In the genomic region with DNA sequence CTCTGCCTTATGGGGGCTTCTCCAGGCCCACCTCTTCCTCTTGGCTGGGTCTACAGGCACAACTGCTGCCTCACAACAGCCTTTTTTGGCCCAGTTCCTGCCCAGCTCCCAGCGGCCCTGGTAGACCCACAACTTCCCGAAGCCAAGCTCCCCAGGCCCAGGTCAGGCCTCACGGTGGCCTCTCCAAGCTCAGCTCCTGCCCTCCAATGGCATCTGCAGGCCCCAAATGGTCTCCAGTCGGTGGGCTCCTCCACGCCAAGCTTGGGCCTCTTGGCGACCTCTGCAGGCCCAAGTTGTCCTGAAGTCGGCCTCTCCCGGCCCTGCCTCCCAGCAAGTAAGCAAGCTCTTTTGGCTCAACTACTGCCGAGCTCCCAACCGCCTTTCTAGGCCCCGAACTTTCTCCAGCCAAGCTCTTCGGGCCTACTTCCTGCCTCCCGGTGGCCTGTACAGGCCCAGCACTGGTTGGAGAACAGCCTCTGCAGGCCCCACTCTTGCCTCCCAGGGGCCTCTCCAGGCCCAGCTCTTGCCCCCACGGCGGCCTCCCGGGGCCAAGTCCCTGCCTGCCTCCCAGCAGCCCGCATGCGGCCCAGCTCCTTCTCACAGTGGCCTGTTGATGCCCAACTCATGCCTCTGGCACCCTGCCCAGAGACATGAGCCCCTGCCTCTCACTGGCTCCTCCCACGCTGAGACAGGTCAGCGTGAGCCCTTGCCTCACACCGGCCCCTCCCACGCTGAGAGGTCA, we compare ENCODE assay signal across 6 cellular contexts.
DNase-seq lines count a peak whose midpoint lies in the region; ATAC-seq, FAIRE-seq and TF ChIP-seq lines count a peak whose summit lies in the region.
"Not testable (repeated sequence)": the region's sequence is repeated elsewhere in the genome, so short reads cannot be mapped to it uniquely, and the experiment has no call there.

No MANE protein-coding gene starts in this region.

- not testable (repeated sequence) for H3K4me1 ChIP-seq in GM23248 (ENCODE audit: insufficient read depth); RWPE2 (ENCODE audit: insufficient read depth, poor library complexity, severe bottlenecking); HepG2 (ENCODE audit: insufficient read depth, low read length)

- not testable (repeated sequence) for H3F3A ChIP-seq in GM23248 (ENCODE audit: insufficient read depth)

- TF ChIP-seq EP300 in HepG2 (IDR thresholded peaks at IDR 0.05; ENCODE audit: low read depth in 2 of 2, low read length in 2 of 2); HepG2 (CRISPR knock-in tag; IDR thresholded peaks at IDR 0.05; ENCODE audit: borderline replicate concordance): not testable (repeated sequence)

- peak; percentile 2 for DNase-seq in GM23248
- DNase-seq in RWPE2 (ENCODE audit: low spot score): peak; percentile 33
- DNase-seq in chondrocyte (ENCODE audit: low spot score): peak; percentile 77
- DNase-seq in HepG2 (ENCODE audit: low spot score): peak; percentile 14
- DNase-seq in stimulated activated naive B cell treated with anti-CD40 and anti-IgM and Interleukin-4, amounts not matched to agents 10 μg/mL and 1 μg/mL and 100 μg/mL, for 72 hours: not testable (repeated sequence)

- not testable (repeated sequence) for TF ChIP-seq RAD21 in HepG2 (CRISPR knock-in tag; IDR thresholded peaks at IDR 0.05)

- TF ChIP-seq POLR2A in HepG2 (IDR thresholded peaks at IDR 0.05; ENCODE audit: insufficient read depth in 1 of 2, low read depth in 2 of 2, low read length in 2 of 2): not testable (repeated sequence)

- H3K36me3 Mint-ChIP-seq in activated naive CD8-positive, alpha-beta T cell; chondrocyte (ENCODE audit: low read depth): not testable (repeated sequence)
- H3K36me3 Mint-ChIP-seq in stimulated activated naive B cell treated with anti-CD40 and anti-IgM and Interleukin-4, amounts not matched to agents 10 μg/mL and 1 μg/mL and 100 μg/mL, for 72 hours: peaks cover 53 to 58% of the 10 kb centered on the region in 2 donors

- not testable (repeated sequence) for H3K27ac ChIP-seq in GM23248; RWPE2 (ENCODE audit: poor library complexity, severe bottlenecking); HepG2 (ENCODE audit: extremely low read length, insufficient read depth, low read length)

- not testable (repeated sequence) for H3K9me3 ChIP-seq in GM23248 (ENCODE audit: low read depth); RWPE2 (ENCODE audit: severe bottlenecking); HepG2 (ENCODE audit: low read length)

- not testable (repeated sequence) for BruUV-seq in HepG2 (replicated peaks; lab: Mats Ljungman, UMichigan)

- not testable (repeated sequence) for H3K4me2 ChIP-seq in GM23248 (ENCODE audit: unreplicated experiment); HepG2 (ENCODE audit: low read depth, low read length)

- H3K4me3 Mint-ChIP-seq in activated naive CD8-positive, alpha-beta T cell; chondrocyte (ENCODE audit: unreplicated experiment); stimulated activated naive B cell treated with anti-CD40 and anti-IgM and Interleukin-4, amounts not matched to agents 10 μg/mL and 1 μg/mL and 100 μg/mL, for 72 hours: not testable (repeated sequence)

- not testable (repeated sequence) for TF ChIP-seq CTCF in RWPE2 (IDR thresholded peaks at IDR 0.05; ENCODE audit: poor library complexity, severe bottlenecking); chondrocyte (IDR thresholded peaks at IDR 0.05); HepG2 (CRISPR knock-in tag; IDR thresholded peaks at IDR 0.05)

- CTCF ChIA-PET in HepG2 (lab: Yijun Ruan, JAX; ENCODE audit: low intra/inter-chr PET ratio, low total read pairs): not testable (repeated sequence)

- H3K4me1 Mint-ChIP-seq in activated naive CD8-positive, alpha-beta T cell (ENCODE audit: low read depth); chondrocyte (ENCODE audit: low read depth); stimulated activated naive B cell treated with anti-CD40 and anti-IgM and Interleukin-4, amounts not matched to agents 10 μg/mL and 1 μg/mL and 100 μg/mL, for 72 hours: not testable (repeated sequence)

- in situ Hi-C loops in GM23248 (cut with MboI); HepG2 (cut with HindIII; ENCODE audit: extremely low pct_ligation_motif_present, low pct_unique_long_range_greater_than_20kb): not testable (repeated sequence)

- not testable (repeated sequence) for H3K27me3 ChIP-seq in GM23248 (replicated peaks; ENCODE audit: insufficient read depth); RWPE2 (ENCODE audit: insufficient read depth, poor library complexity, severe bottlenecking); HepG2 (ENCODE audit: control insufficient read depth in 1 of 2, insufficient read depth in 2 of 2, low read length in 2 of 2)

- not testable (repeated sequence) for H3K9me3 Mint-ChIP-seq in activated naive CD8-positive, alpha-beta T cell (ENCODE audit: low read depth); chondrocyte (ENCODE audit: low read depth); stimulated activated naive B cell treated with anti-CD40 and anti-IgM and Interleukin-4, amounts not matched to agents 10 μg/mL and 1 μg/mL and 100 μg/mL, for 72 hours

- H3K4me3 ChIP-seq in GM23248; RWPE2 (ENCODE audit: severe bottlenecking); HepG2 (replicated peaks in 1 of 3; ENCODE audit: insufficient read depth in 1 of 3, low read depth in 2 of 3, low read length in 3 of 3): not testable (repeated sequence)

- 91 to 94% methylated on average over 17 to 22 of the region's 22 CpGs for WGBS in GM23248 (ENCODE audit: low coverage in 1 of 2, low lambda C conversion rate in 2 of 2, missing lambda C conversion rate in 2 of 2), 2 experiments
- 89% methylated on average over 18 of the region's 22 CpGs for WGBS in HepG2 (ENCODE audit: low lambda C conversion rate)

- H3K9me2 ChIP-seq in GM23248 (ENCODE audit: insufficient read depth): not testable (repeated sequence)

- not testable (repeated sequence) for FAIRE-seq in HepG2 (lab: Jason Lieb, UNC)

- not testable (repeated sequence) for ATAC-seq in RWPE2 (ENCODE audit: low read depth); HepG2; stimulated activated naive B cell treated with anti-CD40 and anti-IgM and Interleukin-4, amounts not matched to agents 10 μg/mL and 1 μg/mL and 100 μg/mL, for 72 hours (replicated peaks)

- H4K20me1 ChIP-seq in GM23248 (ENCODE audit: insufficient read depth); HepG2 (ENCODE audit: insufficient read depth, low read length): not testable (repeated sequence)

- POLR2A ChIA-PET in HepG2 (lab: Yijun Ruan, JAX): not testable (repeated sequence)

- H2AFZ ChIP-seq in GM23248; HepG2 (ENCODE audit: low read length): not testable (repeated sequence)

- not testable (repeated sequence) for H3K27me3 Mint-ChIP-seq in activated naive CD8-positive, alpha-beta T cell; chondrocyte (ENCODE audit: low read depth); stimulated activated naive B cell treated with anti-CD40 and anti-IgM and Interleukin-4, amounts not matched to agents 10 μg/mL and 1 μg/mL and 100 μg/mL, for 72 hours

- H3K9ac ChIP-seq in GM23248; HepG2 (ENCODE audit: insufficient read depth, low read depth, low read length): not testable (repeated sequence)

- not testable (repeated sequence) for H3K79me2 ChIP-seq in GM23248 (ENCODE audit: insufficient read depth); HepG2 (ENCODE audit: insufficient read depth, low read length)

- peak overlapping the region; percentile 8 for H3K27ac Mint-ChIP-seq in activated naive CD8-positive, alpha-beta T cell
- H3K27ac Mint-ChIP-seq in chondrocyte (ENCODE audit: unreplicated experiment): not testable (repeated sequence)
- H3K27ac Mint-ChIP-seq in stimulated activated naive B cell treated with anti-CD40 and anti-IgM and Interleukin-4, amounts not matched to agents 10 μg/mL and 1 μg/mL and 100 μg/mL, for 72 hours: peak overlapping the region; percentile 73

- H3K36me3 ChIP-seq in GM23248 (ENCODE audit: low read depth); RWPE2 (ENCODE audit: low read depth); HepG2 (replicated peaks in 1 of 2; ENCODE audit: control insufficient read depth in 1 of 2, insufficient read depth in 2 of 2, low read length in 2 of 2): not testable (repeated sequence)

- intact Hi-C loops in HepG2 (cut with micrococcal nuclease; ENCODE audit: unreplicated experiment): not testable (repeated sequence)
